ENCODE assay signal across 14 cellular contexts in the genomic region with DNA sequence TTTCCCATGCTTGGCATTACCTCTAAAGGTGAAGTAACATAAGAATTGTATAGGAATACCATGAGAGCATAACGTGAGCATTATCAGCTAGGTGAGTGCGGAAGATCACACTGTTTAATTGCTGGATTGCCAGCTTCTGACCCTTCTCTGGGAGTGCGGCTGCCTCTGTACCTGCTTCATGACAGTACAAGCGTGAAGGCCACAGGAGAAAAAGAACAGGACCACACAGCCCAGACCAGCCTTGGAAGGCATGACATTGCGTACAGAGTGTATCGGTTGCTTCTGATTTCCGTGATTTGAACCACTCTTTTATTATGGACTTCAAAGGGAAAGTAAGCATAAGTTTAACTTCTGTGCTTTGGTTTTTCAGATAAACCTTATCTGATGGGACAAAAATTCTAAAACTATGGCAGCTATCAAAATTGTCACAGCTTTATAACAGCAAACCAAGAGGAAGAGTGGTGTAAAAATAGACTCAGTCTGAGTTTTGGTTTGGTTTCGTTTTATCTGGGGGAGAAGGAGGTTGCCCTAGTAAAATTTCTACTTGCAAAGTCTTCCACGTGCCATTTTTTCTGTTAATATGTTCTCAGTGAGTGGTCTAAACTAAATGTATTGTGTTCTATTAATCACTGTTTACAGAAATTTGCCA.
A peak's percentile ranks its signal among the peaks of the same experiment; 100 is the strongest.
DNase-seq lines count a peak whose midpoint lies in the region; ATAC-seq, FAIRE-seq and TF ChIP-seq lines count a peak whose summit lies in the region.
"Had no signal": no experiment of that assay in that cellular context is flagged by ENCODE, and none has a peak within 500 bp of the region (broad histone marks: within the 10 kb centered on the region; RNA-seq: fewer than 3 reads in every experiment).

No MANE protein-coding gene starts in this region.

- peaks cover 2% of the 10 kb centered on the region for H3K79me2 ChIP-seq in endothelial cell of umbilical vein (ENCODE audit: control insufficient read depth, insufficient read depth, low read length)

- TF ChIP-seq CTCF in endothelial cell of umbilical vein (IDR thresholded peaks at IDR 0.05; ENCODE audit: extremely low read depth in 1 of 2, insufficient read depth in 1 of 2, low read depth in 1 of 2, low read length in 2 of 2) (no peak), thoracic aorta (IDR thresholded peaks at IDR 0.05) (no peak)

- H4K20me1 ChIP-seq in endothelial cell of umbilical vein (replicated peaks; ENCODE audit: control insufficient read depth, extremely low read depth, insufficient read depth, low read length), result no peaks in the 10 kb centered on the region

- H2AFZ ChIP-seq in endothelial cell of umbilical vein (ENCODE audit: low read depth, low read length), result no peak overlapping the region

- DNase-seq in activated T-cell treated with anti-CD3 and anti-CD28 coated beads, Interleukin-2, amount 50 U/mL, for 4 hours, result no peak
- DNase-seq in activated T-cell treated with anti-CD3 and anti-CD28 coated beads, Interleukin-2, amount 50 U/mL, for 48 hours, result no peak
- DNase-seq in endothelial cell of umbilical vein (ENCODE audit: low read depth, low spot score), result peak; percentile 12
- no peak for DNase-seq in thoracic aorta (ENCODE audit: low spot score)
- no peak for DNase-seq in HuH-7 (ENCODE audit: low spot score)
- DNase-seq in SW480 (ENCODE audit: low spot score), result no peak
- no peak for DNase-seq in ureter (ENCODE audit: low spot score)
- DNase-seq: cortex of kidney; islet precursor cell; NCI-H345; stimulated activated CD4-positive, alpha-beta T cell treated with anti-CD3 and anti-CD28 coated beads, Interleukin-15, amount 100 ng/mL, for 24 hours; WERI-Rb-1 had no signal

- H3K36me3 ChIP-seq in endothelial cell of umbilical vein (ENCODE audit: control insufficient read depth in 2 of 2, extremely low read depth in 1 of 2, insufficient read depth in 2 of 2, low read length in 2 of 2) (peaks cover 0 to 2% of the 10 kb centered on the region in 2 experiments), thoracic aorta (no peaks in the 10 kb centered on the region)

- TF ChIP-seq POLR2A in endothelial cell of umbilical vein (IDR thresholded peaks at IDR 0.05; ENCODE audit: low read depth, low read length), result no peak

- H3K4me3 ChIP-seq in endothelial cell of umbilical vein (replicated peaks in 1 of 3; ENCODE audit: insufficient read depth in 1 of 3, low read depth in 1 of 3, low read length in 3 of 3), result no peak overlapping the region
- H3K4me3 ChIP-seq in thoracic aorta, result peak overlapping the region; percentile 18

- H3K4me1 Mint-ChIP-seq in activated T-cell treated with anti-CD3 and anti-CD28 coated beads, Interleukin-2, amount 50 U/mL, for 4 hours (ENCODE audit: low read depth), result peaks cover 43% of the 10 kb centered on the region

- ATAC-seq in activated T-cell treated with anti-CD3 and anti-CD28 coated beads, Interleukin-2, amount 50 U/mL, for 4 hours, result peak in 1 of 2 donors; percentile 18
- ATAC-seq in HG03442 (IDR thresholded peaks at IDR 0.05; ENCODE audit: unreplicated experiment) (peak; percentile 22), thoracic aorta (ENCODE audit: insufficient number of reproducible peaks, low FRiP score, low read depth) (no peak)

- FAIRE-seq in endothelial cell of umbilical vein (lab: Jason Lieb, UNC), result no peak
- FAIRE-seq: GM18507 had no signal

- H3K36me3 Mint-ChIP-seq in activated T-cell treated with anti-CD3 and anti-CD28 coated beads, Interleukin-2, amount 50 U/mL, for 4 hours (ENCODE audit: insufficient read depth), result peaks cover 31% of the 10 kb centered on the region

- intact Hi-C loops in endothelial cell of umbilical vein (cut with micrococcal nuclease), result no loop called here

- H3K4me1 ChIP-seq in endothelial cell of umbilical vein (ENCODE audit: control insufficient read depth, extremely low read depth, insufficient read depth, low read length) (no peaks in the 10 kb centered on the region), thoracic aorta (ENCODE audit: control insufficient read depth in 1 of 2, low read depth in 2 of 2) (peaks cover 7 to 23% of the 10 kb centered on the region in 2 donors)

- no peaks in the 10 kb centered on the region for H3K9me1 ChIP-seq in endothelial cell of umbilical vein (replicated peaks; ENCODE audit: control insufficient read depth, extremely low read depth, insufficient read depth, low read length)

- peak overlapping the region; percentile 45 for H3K4me2 ChIP-seq in endothelial cell of umbilical vein (ENCODE audit: insufficient read depth, low read length)

- no peaks in the 10 kb centered on the region for H3K27me3 Mint-ChIP-seq in activated T-cell treated with anti-CD3 and anti-CD28 coated beads, Interleukin-2, amount 50 U/mL, for 4 hours (ENCODE audit: low read depth)

- no peak overlapping the region for H3K9ac ChIP-seq in endothelial cell of umbilical vein (replicated peaks; ENCODE audit: extremely low read depth, insufficient read depth, low read length)

- POLR2A ChIA-PET in endothelial cell of umbilical vein (lab: Charles Lee), result no interaction called here

- CTCF ChIA-PET in endothelial cell of umbilical vein (lab: Charles Lee), result no interaction called here

- no peaks in the 10 kb centered on the region for H3K9me3 ChIP-seq in endothelial cell of umbilical vein (replicated peaks; ENCODE audit: control insufficient read depth, insufficient read depth, low read length)
- H3K9me3 ChIP-seq in thoracic aorta, result no peaks in the 10 kb centered on the region

- no TSS peak for BruUV-seq in endothelial cell of umbilical vein (replicated peaks; lab: Mats Ljungman, UMichigan)

- no peaks in the 10 kb centered on the region for H3K27me3 ChIP-seq in endothelial cell of umbilical vein (ENCODE audit: control insufficient read depth in 2 of 2, insufficient read depth in 2 of 2, low read length in 2 of 2)
- H3K27me3 ChIP-seq in thoracic aorta (replicated peaks; ENCODE audit: insufficient read depth), result no peaks in the 10 kb centered on the region

- H3K9me3 Mint-ChIP-seq in activated T-cell treated with anti-CD3 and anti-CD28 coated beads, Interleukin-2, amount 50 U/mL, for 4 hours, result no peaks in the 10 kb centered on the region

- H3K27ac ChIP-seq in endothelial cell of umbilical vein (ENCODE audit: insufficient read depth, low read depth, low read length) (no peak overlapping the region), thoracic aorta (no peak overlapping the region)
- H3K27ac ChIP-seq: WERI-Rb-1 had no signal

- dilution Hi-C loops in endothelial cell of umbilical vein (cut with MboI; ENCODE audit: extremely low pct_ligation_motif_present, low sequenced_read_pairs), result no loop called here

- H3K4me3 Mint-ChIP-seq in activated T-cell treated with anti-CD3 and anti-CD28 coated beads, Interleukin-2, amount 50 U/mL, for 4 hours, result peak overlapping the region; percentile 39

TF ChIP-seq in endothelial cell of umbilical vein, 7 proteins besides CTCF, POLR2A, EP300 and RAD21:
- TF ChIP-seq FOS (IDR thresholded peaks at IDR 0.05; ENCODE audit: borderline replicate concordance, insufficient read depth, low read length), result no peak
- no peak for TF ChIP-seq MYC (IDR thresholded peaks at IDR 0.05; ENCODE audit: low read depth, low read length)
- TF ChIP-seq POLR2AphosphoS5 (IDR thresholded peaks at IDR 0.05; ENCODE audit: insufficient read depth, low read depth, low read length), result no peak
- TF ChIP-seq EZH2 (IDR thresholded peaks at IDR 0.05; ENCODE audit: borderline replicate concordance, low read depth, low read length, severe bottlenecking), result no peak
- no peak for TF ChIP-seq JUN (IDR thresholded peaks at IDR 0.05; ENCODE audit: borderline replicate concordance, insufficient read depth, insufficient read length, low read depth)
- TF ChIP-seq, protein P1, sequence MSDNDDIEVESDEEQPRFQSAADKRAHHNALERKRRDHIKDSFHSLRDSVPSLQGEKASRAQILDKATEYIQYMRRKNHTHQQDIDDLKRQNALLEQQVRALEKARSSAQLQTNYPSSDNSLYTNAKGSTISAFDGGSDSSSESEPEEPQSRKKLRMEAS (IDR thresholded peaks at IDR 0.05; ENCODE audit: insufficient read depth, insufficient read length), result no peak
- no peak for TF ChIP-seq GATA2 (IDR thresholded peaks at IDR 0.05; ENCODE audit: insufficient read depth, insufficient read length, low read depth, low read length)
